ENCODE assay signal across 8 cellular contexts in genomic region chr6:41546475-41546865, GRCh38. TPM values are rescaled to one million over a fixed set of nuclear protein-coding genes. Genes with fewer than 3 reads are reported as not detected.
DNase-seq lines count a peak whose midpoint lies in the region; ATAC-seq and TF ChIP-seq lines count a peak whose summit lies in the region.

No MANE protein-coding gene starts in this region.

- H3K9me3 ChIP-seq in RWPE2 (ENCODE audit: severe bottlenecking): no peaks in the 10 kb centered on the region
- no peaks in the 10 kb centered on the region for H3K9me3 ChIP-seq in esophagus (ENCODE audit: control insufficient read depth in 2 of 2, insufficient read depth in 1 of 2, low read depth in 1 of 2, low read length in 1 of 2)

- H3K27me3 ChIP-seq in RWPE2 (ENCODE audit: insufficient read depth, poor library complexity, severe bottlenecking) (no peaks in the 10 kb centered on the region), esophagus (ENCODE audit: control insufficient read depth in 1 of 2, insufficient read depth in 2 of 2, low read length in 2 of 2) (no peaks in the 10 kb centered on the region)

- peaks cover 1% of the 10 kb centered on the region; the same call in 1 of the 2 replicates for H3K36me3 ChIP-seq in RWPE2 (ENCODE audit: low read depth)
- peaks cover 0 to 6% of the 10 kb centered on the region in 2 donors for H3K36me3 ChIP-seq in esophagus (ENCODE audit: control insufficient read depth in 2 of 2, insufficient read depth in 2 of 2, low read length in 1 of 2)

- H3K4me3 ChIP-seq in RWPE2 (ENCODE audit: severe bottlenecking) (peak overlapping the region; percentile 99), esophagus (ENCODE audit: low read depth in 1 of 2, low read length in 2 of 2) (peak overlapping the region; percentile 72 to 77)

- H3K4me1 ChIP-seq in RWPE2 (ENCODE audit: insufficient read depth, poor library complexity, severe bottlenecking) (no peaks in the 10 kb centered on the region), esophagus (ENCODE audit: control insufficient read depth in 2 of 2, insufficient read depth in 2 of 2, low read length in 1 of 2) (peaks cover 3 to 22% of the 10 kb centered on the region in 2 donors)

- TF ChIP-seq CTCF in RWPE2 (IDR thresholded peaks at IDR 0.05; ENCODE audit: poor library complexity, severe bottlenecking): no peak
- no peak for TF ChIP-seq CTCF in omental fat pad (IDR thresholded peaks at IDR 0.05)

- in situ Hi-C loops in ACHN (cut with HindIII; ENCODE audit: low pct_ligation_motif_present, low pct_unique_long_range_greater_than_20kb, low sequenced_read_pairs): no loop called here

- peak overlapping the region; percentile 57 for H3K27ac ChIP-seq in RWPE2 (ENCODE audit: poor library complexity, severe bottlenecking)
- H3K27ac ChIP-seq in esophagus (ENCODE audit: low read depth in 2 of 2, low read length in 1 of 2): peak overlapping the region; percentile 78 to 89

- ATAC-seq in GM18517 (IDR thresholded peaks at IDR 0.05; ENCODE audit: unreplicated experiment) (peak; percentile 32), HG02970 (IDR thresholded peaks at IDR 0.05; ENCODE audit: low FRiP score, unreplicated experiment) (peak; percentile 42), RWPE2 (ENCODE audit: low read depth) (peak; percentile 47), omental fat pad (ENCODE audit: low FRiP score) (peak; percentile 61)

- DNase-seq in ACHN (peak; percentile 39), RWPE2 (ENCODE audit: low spot score) (no peak), omental fat pad (ENCODE audit: low spot score) (no peak), 8988T (no peak), AG08395 (ENCODE audit: low spot score) (no peak)

- 0 to 1% methylated on average over 18 to 67 of the region's 67 CpGs for WGBS in esophagus, 2 donors

RNA-seq across cellular contexts. Expression of gene FOXP4, which starts 0.3 kb away (rescaled TPM):
- 1 to 10 TPM; 6.6 to 8.4 TPM for polyA plus RNA-seq in esophagus
- total RNA-seq in omental fat pad: 1 to 10 TPM; 3.6 to 9.0 (median 5.5) TPM
